In genomic region chr10:74988055-74988773, GRCh38 we compare ENCODE assay signal across 16 cellular contexts.
DNase-seq lines count a peak whose midpoint lies in the region; TF ChIP-seq lines count a peak whose summit lies in the region.
"Had no signal": no experiment of that assay in that cellular context is flagged by ENCODE, and none has a peak within 500 bp of the region (broad histone marks: within the 10 kb centered on the region; RNA-seq: fewer than 3 reads in every experiment).

No MANE protein-coding gene starts in this region.

- H3K27me3 ChIP-seq in Loucy (ENCODE audit: insufficient read depth, low read length, poor library complexity, severe bottlenecking), result no peaks in the 10 kb centered on the region
- H3K27me3 ChIP-seq: BE2C had no signal

- H3K9me3 Mint-ChIP-seq in nephron, result no peaks in the 10 kb centered on the region

- H2AFZ ChIP-seq in Loucy (ENCODE audit: low read length), result no peak overlapping the region

- peak overlapping the region; percentile 69 for H3K4me2 ChIP-seq in Loucy (ENCODE audit: low read depth, low read length, poor library complexity, severe bottlenecking)

- DNase-seq in Ammon's horn (ENCODE audit: low spot score) (peak; percentile 47), cardiac fibroblast (ENCODE audit: low read depth in 2 of 2) (peak; percentile 6 to 38), RPMI8226 (no peak), posterior cingulate gyrus (no peak), pons (ENCODE audit: low spot score) (no peak), GM10248 (ENCODE audit: extremely low spot score) (no peak)
- DNase-seq: activated naive CD4-positive, alpha-beta T cell treated with anti-CD3 and anti-CD28 coated beads, Interleukin-2, amount 50 U/mL, for 16 hours; BE2C; DMS79; foreskin fibroblast; mammary epithelial cell; NCI-H2227 treated with DMSO at 0.1 percent for 48 hours; OCI-M1; WERI-Rb-1 had no signal

- CTCF ChIA-PET in GM10248 (lab: Yijun Ruan, JAX), result interaction anchor here (1.2 kb wide), 1 partner anchor 17 kb away, joined by 3 read pairs; no protein-coding TSS in a partner anchor

- H3K4me1 ChIP-seq in Loucy (ENCODE audit: insufficient read depth, low read length, poor library complexity, severe bottlenecking), result peaks cover 38% of the 10 kb centered on the region
- H3K4me1 ChIP-seq: BE2C had no signal

- H3K9me2 ChIP-seq in Loucy (replicated peaks; ENCODE audit: low read depth, low read length), result no peaks in the 10 kb centered on the region

- H3F3A ChIP-seq in Loucy (ENCODE audit: low read depth), result no peaks in the 10 kb centered on the region; the same call in 1 of the 2 replicates

- H3K36me3 Mint-ChIP-seq in nephron (ENCODE audit: low read depth), result peaks cover 73% of the 10 kb centered on the region

- H3K27ac Mint-ChIP-seq in nephron, result peak overlapping the region; percentile 63 to 93 (median 92)

- no peaks in the 10 kb centered on the region for H3K27me3 Mint-ChIP-seq in nephron (ENCODE audit: low read depth)

- no peaks in the 10 kb centered on the region for H4K20me1 ChIP-seq in Loucy (ENCODE audit: insufficient read depth, low read length, poor library complexity, severe bottlenecking)

- intact Hi-C loops in posterior cingulate gyrus (cut with DNase I), result loop anchor here (10.0 kb wide), 1 partner anchor 63 kb away; no protein-coding TSS in a partner anchor

- peak overlapping the region; percentile 23 for H3K4me3 ChIP-seq in Loucy (ENCODE audit: low read length, poor library complexity, severe bottlenecking)
- no peak overlapping the region for H3K4me3 ChIP-seq in cardiac fibroblast (replicated peaks in 1 of 2; ENCODE audit: low read depth in 2 of 2, low read length in 2 of 2)

- peak overlapping the region; percentile 53 for H3K9ac ChIP-seq in Loucy (ENCODE audit: low read depth, low read length, poor library complexity, severe bottlenecking)

- no peaks in the 10 kb centered on the region for H3K79me2 ChIP-seq in Loucy (ENCODE audit: insufficient read depth, low read length)

- H3K4me3 Mint-ChIP-seq in nephron, result peak overlapping the region in 1 of 3 experiments; percentile 38

- POLR2A ChIA-PET in GM10248 (lab: Yijun Ruan, JAX), result no interaction called here

- no peaks in the 10 kb centered on the region for H3K9me3 ChIP-seq in Loucy (ENCODE audit: insufficient read depth, low read depth, low read length)
- H3K9me3 ChIP-seq: BE2C had no signal

- TF ChIP-seq CTCF in Loucy (conservative IDR thresholded peaks at IDR 0.05; ENCODE audit: low read length) (no peak), cardiac fibroblast (IDR thresholded peaks at IDR 0.05; ENCODE audit: low read depth, low read length) (no peak), nephron (IDR thresholded peaks at IDR 0.05; ENCODE audit: unreplicated experiment in 3 of 3) (no peak), GM10248 (IDR thresholded peaks at IDR 0.05; ENCODE audit: control extremely low read depth, extremely low read depth, low read depth, missing control alignments) (no peak)

- peaks cover 66% of the 10 kb centered on the region for H3K4me1 Mint-ChIP-seq in nephron

- peaks cover 54% of the 10 kb centered on the region for H3K36me3 ChIP-seq in Loucy (ENCODE audit: insufficient read depth, low read length)
- H3K36me3 ChIP-seq: BE2C had no signal

Comparison
In these comparisons a context has a peak if more than half of its experiments do, and no peak if none do; other contexts are left out.
1. DNase-seq: peak in Ammon's horn (single experiment) and cardiac fibroblast (2 of 2); none in RPMI8226 (single experiment), posterior cingulate gyrus (0 of 10), pons (single experiment) and GM10248 (single experiment).